Comparison of ENCODE assay signal across 11 cellular contexts in genomic region chr2:222943820-222944219, GRCh38.
DNase-seq lines count a peak whose midpoint lies in the region; ATAC-seq, FAIRE-seq and TF ChIP-seq lines count a peak whose summit lies in the region.
"Had no signal": no experiment of that assay in that cellular context is flagged by ENCODE, and none has a peak within 500 bp of the region (broad histone marks: within the 10 kb centered on the region; RNA-seq: fewer than 3 reads in every experiment).

No MANE protein-coding gene starts in this region.

- FAIRE-seq in GM12892 (lab: Jason Lieb, UNC), result peak; percentile 62
- FAIRE-seq: D721Med had no signal

- no peak for TF ChIP-seq POLR2A in GM12892 (IDR thresholded peaks at IDR 0.05; ENCODE audit: low read depth, low read length)

- ATAC-seq in GM21447 (IDR thresholded peaks at IDR 0.05; ENCODE audit: unreplicated experiment) (peak; percentile 78), HG03378 (IDR thresholded peaks at IDR 0.05; ENCODE audit: unreplicated experiment) (peak; percentile 70)

- TF ChIP-seq CTCF in fibroblast of villous mesenchyme (IDR thresholded peaks at IDR 0.05; ENCODE audit: insufficient read depth, low read depth, low read length), result no peak

- DNase-seq in GM12892 (ENCODE audit: insufficient read length) (no peak), fibroblast of villous mesenchyme (ENCODE audit: low read depth) (peak; percentile 46), NCI-H82 (lab: John Stamatoyannopoulos, UW) (no peak), NCI-H128 (lab: John Stamatoyannopoulos, UW; ENCODE audit: unreplicated experiment) (no peak), DMS79 (lab: John Stamatoyannopoulos, UW) (no peak)
- no peak for DNase-seq in stimulated activated CD8-positive, alpha-beta memory T cell treated with anti-CD3 and anti-CD28 coated beads, Interleukin-4, amount 100 ng/mL, for 48 hours
- DNase-seq: hypothalamus, NCI-H446 had no signal

- H3K4me3 ChIP-seq in fibroblast of villous mesenchyme (ENCODE audit: low read depth, low read length), result no peak overlapping the region
